12 cellular contexts compared by ENCODE assay signal in genomic region chr1:36542962-36543515, GRCh38.
DNase-seq lines count a peak whose midpoint lies in the region; ATAC-seq and TF ChIP-seq lines count a peak whose summit lies in the region.
"Had no signal": no experiment of that assay in that cellular context is flagged by ENCODE, and none has a peak within 500 bp of the region (broad histone marks: within the 10 kb centered on the region; RNA-seq: fewer than 3 reads in every experiment).

No MANE protein-coding gene starts in this region.

- no peaks in the 10 kb centered on the region for H3K79me2 ChIP-seq in DND-41 (ENCODE audit: insufficient read depth, low read length)

- H3K27ac ChIP-seq in DND-41 (ENCODE audit: low read length) = no peak overlapping the region

- no peak overlapping the region for H3K9ac ChIP-seq in DND-41 (ENCODE audit: low read depth, low read length)

- no peaks in the 10 kb centered on the region for H3K4me1 ChIP-seq in DND-41 (ENCODE audit: insufficient read depth, low read length)

- peaks cover 2% of the 10 kb centered on the region for H3K27me3 ChIP-seq in DND-41 (ENCODE audit: insufficient read depth, low read length, poor library complexity)

- no peaks in the 10 kb centered on the region for H3K9me3 ChIP-seq in DND-41 (ENCODE audit: insufficient read depth, low read length, severe bottlenecking)

- H4K20me1 ChIP-seq in DND-41 (ENCODE audit: insufficient read depth, low read length) = no peaks in the 10 kb centered on the region

- H3K4me2 ChIP-seq in DND-41 (ENCODE audit: insufficient read depth, low read length) = no peak overlapping the region

- CTCF ChIA-PET in HEK293T (lab: Yijun Ruan, JAX) = interaction anchor here (0.8 to 2.5 kb wide), 5 partner anchors 9 to 41 kb away, joined by 3 to 11 read pairs (median 4); no protein-coding TSS in a partner anchor

- POLR2A ChIA-PET in HEK293T (lab: Yijun Ruan, JAX) = interaction anchor here (1.1 kb wide), 1 partner anchor 9 kb away, joined by 3 read pairs; no protein-coding TSS in a partner anchor

- ATAC-seq in DND-41 (ENCODE audit: insufficient read depth, low read depth) (no peak), SK-N-SH treated with all-trans-retinoic acid at 6 μM for 48 hours (peak; percentile 56; the same call in 2 of the 3 replicates), left lobe of liver (peak; percentile 36), GM21515 (IDR thresholded peaks at IDR 0.05; ENCODE audit: unreplicated experiment) (no peak)

- H3K4me3 ChIP-seq in DND-41 (ENCODE audit: low read depth in 1 of 2, low read length in 2 of 2) = no peak overlapping the region

- no peak overlapping the region for H2AFZ ChIP-seq in DND-41 (ENCODE audit: low read depth, low read length)

- TF ChIP-seq CTCF in DND-41 (IDR thresholded peaks at IDR 0.05; ENCODE audit: borderline replicate concordance, extremely low read depth, low read length, poor library complexity, severe bottlenecking) = peak; percentile 41

- DNase-seq in DND-41 = no peak
- DNase-seq in HEK293T (ENCODE audit: extremely low spot score) = peak; percentile 50
- peak; percentile 18 for DNase-seq in left lobe of liver (ENCODE audit: low spot score)
- DNase-seq in stimulated activated naive CD4-positive, alpha-beta T cell treated with Interleukin-2 at 50 U/mL for 16 hours (lab: John Stamatoyannopoulos, UW) = no peak
- no peak for DNase-seq in UCSD-AML1 (lab: John Stamatoyannopoulos, UW; ENCODE audit: unreplicated experiment)
- DNase-seq in DMS79 (lab: John Stamatoyannopoulos, UW) = no peak
- DNase-seq: activated CD4-positive, alpha-beta T cell treated with anti-CD3 and anti-CD28 coated beads, Interleukin-2, amount 50 U/mL, for 1 hour; amygdala; midbrain; stimulated activated CD4-positive, alpha-beta T cell treated with anti-CD3 and anti-CD28 coated beads, Interleukin-12 subunit alpha, Interleukin-12 subunit beta, amount 100 ng/mL, for 4 hours had no signal

- no peaks in the 10 kb centered on the region for H3K36me3 ChIP-seq in DND-41 (ENCODE audit: insufficient read depth, low read length)

TF ChIP-seq in HEK293T, 16 proteins besides CTCF, POLR2A, EP300 and RAD21:
- TF ChIP-seq SP1 (IDR thresholded peaks at IDR 0.05) (no peak), NFRKB (IDR thresholded peaks at IDR 0.05) (no peak), FOXM1 (IDR thresholded peaks at IDR 0.05; ENCODE audit: borderline replicate concordance) (no peak)

TF ChIP-seq in SK-N-SH treated with all-trans-retinoic acid at 6 μM for 48 hours, 23 proteins besides CTCF, POLR2A, EP300 and RAD21:
- TF ChIP-seq OSR1 (CRISPR knock-in tag; IDR thresholded peaks at IDR 0.05) (no peak), ZFP30 (CRISPR knock-in tag; IDR thresholded peaks at IDR 0.05) (no peak), GLIS3 (CRISPR knock-in tag; IDR thresholded peaks at IDR 0.05) (no peak), SNAI2 (CRISPR knock-in tag; IDR thresholded peaks at IDR 0.05) (no peak), ZNF565 (CRISPR knock-in tag; conservative IDR thresholded peaks at IDR 0.05; ENCODE audit: low read depth) (no peak), PPARA (CRISPR knock-in tag; IDR thresholded peaks at IDR 0.05; ENCODE audit: borderline replicate concordance) (no peak), ZC3H10 (CRISPR knock-in tag; IDR thresholded peaks at IDR 0.05) (no peak), ISL1 (CRISPR knock-in tag; IDR thresholded peaks at IDR 0.05) (no peak), ESRRG (CRISPR knock-in tag; IDR thresholded peaks at IDR 0.05) (no peak), ZNF8 (CRISPR knock-in tag; IDR thresholded peaks at IDR 0.05) (no peak), ZFP3 (CRISPR knock-in tag; IDR thresholded peaks at IDR 0.05) (no peak), CSDC2 (CRISPR knock-in tag; IDR thresholded peaks at IDR 0.05) (no peak), CSRNP3 (CRISPR knock-in tag; IDR thresholded peaks at IDR 0.05) (no peak), ARNTL (CRISPR knock-in tag; IDR thresholded peaks at IDR 0.05; ENCODE audit: borderline replicate concordance, low read depth) (no peak), TOX (CRISPR knock-in tag; IDR thresholded peaks at IDR 0.05; ENCODE audit: borderline replicate concordance) (no peak), TCF4 (CRISPR knock-in tag; IDR thresholded peaks at IDR 0.05; ENCODE audit: borderline replicate concordance) (no peak), POU6F1 (CRISPR knock-in tag; IDR thresholded peaks at IDR 0.05; ENCODE audit: borderline replicate concordance, low read depth) (no peak)
- TF ChIP-seq, protein P1, sequence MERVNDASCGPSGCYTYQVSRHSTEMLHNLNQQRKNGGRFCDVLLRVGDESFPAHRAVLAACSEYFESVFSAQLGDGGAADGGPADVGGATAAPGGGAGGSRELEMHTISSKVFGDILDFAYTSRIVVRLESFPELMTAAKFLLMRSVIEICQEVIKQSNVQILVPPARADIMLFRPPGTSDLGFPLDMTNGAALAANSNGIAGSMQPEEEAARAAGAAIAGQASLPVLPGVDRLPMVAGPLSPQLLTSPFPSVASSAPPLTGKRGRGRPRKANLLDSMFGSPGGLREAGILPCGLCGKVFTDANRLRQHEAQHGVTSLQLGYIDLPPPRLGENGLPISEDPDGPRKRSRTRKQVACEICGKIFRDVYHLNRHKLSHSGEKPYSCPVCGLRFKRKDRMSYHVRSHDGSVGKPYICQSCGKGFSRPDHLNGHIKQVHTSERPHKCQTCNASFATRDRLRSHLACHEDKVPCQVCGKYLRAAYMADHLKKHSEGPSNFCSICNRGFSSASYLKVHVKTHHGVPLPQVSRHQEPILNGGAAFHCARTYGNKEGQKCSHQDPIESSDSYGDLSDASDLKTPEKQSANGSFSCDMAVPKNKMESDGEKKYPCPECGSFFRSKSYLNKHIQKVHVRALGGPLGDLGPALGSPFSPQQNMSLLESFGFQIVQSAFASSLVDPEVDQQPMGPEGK (CRISPR knock-in tag; IDR thresholded peaks at IDR 0.05; ENCODE audit: borderline replicate concordance) = no peak
- TF ChIP-seq, protein P2, sequence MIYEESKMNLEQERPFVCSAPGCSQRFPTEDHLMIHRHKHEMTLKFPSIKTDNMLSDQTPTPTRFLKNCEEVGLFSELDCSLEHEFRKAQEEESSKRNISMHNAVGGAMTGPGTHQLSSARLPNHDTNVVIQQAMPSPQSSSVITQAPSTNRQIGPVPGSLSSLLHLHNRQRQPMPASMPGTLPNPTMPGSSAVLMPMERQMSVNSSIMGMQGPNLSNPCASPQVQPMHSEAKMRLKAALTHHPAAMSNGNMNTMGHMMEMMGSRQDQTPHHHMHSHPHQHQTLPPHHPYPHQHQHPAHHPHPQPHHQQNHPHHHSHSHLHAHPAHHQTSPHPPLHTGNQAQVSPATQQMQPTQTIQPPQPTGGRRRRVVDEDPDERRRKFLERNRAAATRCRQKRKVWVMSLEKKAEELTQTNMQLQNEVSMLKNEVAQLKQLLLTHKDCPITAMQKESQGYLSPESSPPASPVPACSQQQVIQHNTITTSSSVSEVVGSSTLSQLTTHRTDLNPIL (CRISPR knock-in tag; IDR thresholded peaks at IDR 0.05; ENCODE audit: low read depth) = no peak
TF ChIP-seq in SK-N-SH treated with all-trans-retinoic acid at 6 μM for 48 hours: peak in this region for 0.

Comparison
In these comparisons a context has a peak if more than half of its experiments do, and no peak if none do; other contexts are left out.
1. ATAC-seq: peak in SK-N-SH treated with all-trans-retinoic acid at 6 μM for 48 hours (single experiment) and left lobe of liver (single experiment); none in DND-41 (single experiment) and GM21515 (single experiment).
2. DNase-seq: peak in HEK293T (single experiment) and left lobe of liver (single experiment); none in DND-41 (single experiment), stimulated activated naive CD4-positive, alpha-beta T cell treated with Interleukin-2 at 50 U/mL for 16 hours (single experiment), UCSD-AML1 (single experiment) and DMS79 (single experiment).